In the genomic region with DNA sequence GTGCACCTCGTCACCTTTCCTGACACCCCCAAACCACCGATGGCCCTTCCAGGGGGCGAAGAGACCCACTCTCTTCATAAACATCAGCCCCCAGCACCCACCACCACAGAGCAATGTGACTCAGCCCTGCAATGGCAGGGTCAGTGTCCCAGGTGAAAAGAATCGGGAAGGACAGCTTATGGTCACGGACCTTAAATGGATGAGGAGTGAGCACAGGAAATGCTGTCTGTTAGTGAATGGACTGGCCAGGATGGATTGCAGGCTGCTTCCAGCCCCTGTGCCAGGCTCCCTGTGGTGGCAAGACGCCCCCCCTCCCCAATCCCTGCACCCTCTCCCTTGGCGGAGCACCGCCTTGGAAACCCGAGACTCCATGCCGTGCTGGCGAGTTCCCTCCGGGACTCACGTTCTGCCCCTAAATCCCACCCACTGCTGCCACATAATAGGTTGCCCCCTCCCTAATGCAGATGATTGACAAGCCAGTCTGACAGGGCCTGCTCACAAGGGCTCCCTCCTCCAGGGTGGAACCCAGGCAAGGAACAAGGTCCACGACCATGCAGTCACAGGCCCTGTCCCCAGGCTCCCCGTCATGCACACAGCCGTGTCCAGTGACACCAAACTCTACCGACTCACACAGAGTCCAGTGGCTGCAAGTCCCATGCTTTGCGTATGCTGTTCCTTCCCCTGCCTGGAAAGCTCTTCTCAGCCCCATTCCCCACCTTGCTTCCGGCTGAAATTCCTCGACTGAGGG, we compare ENCODE assay signal across 16 cellular contexts. TPM values are rescaled to one million over a fixed set of nuclear protein-coding genes. Genes with fewer than 3 reads are reported as not detected.
DNase-seq lines count a peak whose midpoint lies in the region; ATAC-seq and TF ChIP-seq lines count a peak whose summit lies in the region.
"Had no signal": no experiment of that assay in that cellular context is flagged by ENCODE, and none has a peak within 500 bp of the region (broad histone marks: within the 10 kb centered on the region; RNA-seq: fewer than 3 reads in every experiment).

No MANE protein-coding gene starts in this region.

- H4K5ac ChIP-seq in H9 (ENCODE audit: insufficient read length, low read depth, low read length) = no peak overlapping the region

- H3K23me2 ChIP-seq in H9 (ENCODE audit: insufficient read length, low read depth, low read length, poor library complexity, severe bottlenecking) = no peaks in the 10 kb centered on the region

- no peaks in the 10 kb centered on the region for H3K27me3 ChIP-seq in H9 (ENCODE audit: insufficient read depth, low read length)
- H3K27me3 ChIP-seq in SU-DHL-6 (ENCODE audit: low read length) = no peaks in the 10 kb centered on the region
- H3K27me3 ChIP-seq in liver (ENCODE audit: control insufficient read depth in 4 of 4, insufficient read depth in 4 of 4, low read length in 3 of 4) = no peaks in the 10 kb centered on the region
- H3K27me3 ChIP-seq: BLaER1 treated with 17β-estradiol and CSF1 and Interleukin-3, amounts not matched to agents 10 nM and 100 nM; body of pancreas; dorsolateral prefrontal cortex; esophagus muscularis mucosa had no signal

- peak overlapping the region; percentile 75 to 83 (median 80); a peak in 4 of 7 replicates for H3K27ac Mint-ChIP-seq in H9
- peak overlapping the region; percentile 70 for H3K27ac Mint-ChIP-seq in stimulated activated memory B cell treated with anti-CD40 and anti-IgM and Interleukin-4, amounts not matched to agents 10 μg/mL and 1 μg/mL and 100 μg/mL, for 72 hours
- H3K27ac Mint-ChIP-seq: T-helper 2 cell treated with Interferon-gamma antibody and Interleukin-4, amounts not matched to agents 5 μg/mL and 100 μg/mL, for 36 hours had no signal

- no peaks in the 10 kb centered on the region for H3K9me3 Mint-ChIP-seq in H9
- no peaks in the 10 kb centered on the region for H3K9me3 Mint-ChIP-seq in stimulated activated memory B cell treated with anti-CD40 and anti-IgM and Interleukin-4, amounts not matched to agents 10 μg/mL and 1 μg/mL and 100 μg/mL, for 72 hours
- H3K9me3 Mint-ChIP-seq: T-helper 2 cell treated with Interferon-gamma antibody and Interleukin-4, amounts not matched to agents 5 μg/mL and 100 μg/mL, for 36 hours had no signal

- H3K4me1 ChIP-seq in H9 (ENCODE audit: insufficient read depth, low read length) = no peaks in the 10 kb centered on the region; the same call in 1 of the 2 replicates
- H3K4me1 ChIP-seq in liver (ENCODE audit: control insufficient read depth in 4 of 4, insufficient read depth in 4 of 4, low read length in 3 of 4) = peaks cover 28 to 63% (median 47%) of the 10 kb centered on the region in 4 donors

- H3K4me3 Mint-ChIP-seq in H9 = peak overlapping the region; percentile 44 to 53; a peak in 4 of 5 replicates
- H3K4me3 Mint-ChIP-seq in stimulated activated memory B cell treated with anti-CD40 and anti-IgM and Interleukin-4, amounts not matched to agents 10 μg/mL and 1 μg/mL and 100 μg/mL, for 72 hours = no peak overlapping the region
- H3K4me3 Mint-ChIP-seq: T-helper 2 cell treated with Interferon-gamma antibody and Interleukin-4, amounts not matched to agents 5 μg/mL and 100 μg/mL, for 36 hours had no signal

- H2AFZ ChIP-seq in H9 (ENCODE audit: low read length) (no peak overlapping the region), SU-DHL-6 (ENCODE audit: low read depth, low read length, severe bottlenecking) (no peak overlapping the region)

- no peak for TF ChIP-seq RAD21 in liver (IDR thresholded peaks at IDR 0.05)

- H3K79me2 ChIP-seq in H9 (ENCODE audit: insufficient read depth, low read length) = peaks cover 1% of the 10 kb centered on the region; the same call in 1 of the 2 replicates
- peaks cover 48% of the 10 kb centered on the region for H3K79me2 ChIP-seq in SU-DHL-6 (ENCODE audit: insufficient read depth, low read length)

- H3K4me1 Mint-ChIP-seq in H9 = peaks cover 42 to 58% of the 10 kb centered on the region in 2 experiments
- peaks cover 48% of the 10 kb centered on the region for H3K4me1 Mint-ChIP-seq in stimulated activated memory B cell treated with anti-CD40 and anti-IgM and Interleukin-4, amounts not matched to agents 10 μg/mL and 1 μg/mL and 100 μg/mL, for 72 hours

- no peak overlapping the region for H2AK5ac ChIP-seq in H9 (ENCODE audit: insufficient read length, low read length)

- no peak overlapping the region for H3K4me2 ChIP-seq in H9 (ENCODE audit: insufficient read depth, insufficient read length, low read length)
- peak overlapping the region; percentile 68 for H3K4me2 ChIP-seq in SU-DHL-6 (ENCODE audit: low read depth, low read length, poor library complexity, severe bottlenecking)

- no peaks in the 10 kb centered on the region for H3K36me3 Mint-ChIP-seq in H9 (ENCODE audit: insufficient read depth in 1 of 3, low read depth in 3 of 3)
- H3K36me3 Mint-ChIP-seq in stimulated activated memory B cell treated with anti-CD40 and anti-IgM and Interleukin-4, amounts not matched to agents 10 μg/mL and 1 μg/mL and 100 μg/mL, for 72 hours = peaks cover 7% of the 10 kb centered on the region

- no peak overlapping the region for H2BK120ac ChIP-seq in H9 (ENCODE audit: low read depth, low read length, poor library complexity, severe bottlenecking)

- no peak overlapping the region for H4K91ac ChIP-seq in H9 (ENCODE audit: insufficient read length, low read depth, low read length)

- H3K14ac ChIP-seq in H9 (ENCODE audit: insufficient read depth, low read length) = no peak overlapping the region

- no peak overlapping the region for H3K4me3 ChIP-seq in SU-DHL-6 (ENCODE audit: insufficient read depth, low read length, poor library complexity, severe bottlenecking)
- no peak overlapping the region for H3K4me3 ChIP-seq in liver (ENCODE audit: low read depth in 1 of 3, low read length in 3 of 3)
- H3K4me3 ChIP-seq: BLaER1 treated with 17β-estradiol and CSF1 and Interleukin-3, amounts not matched to agents 10 nM and 100 nM; body of pancreas; dorsolateral prefrontal cortex; esophagus muscularis mucosa had no signal

- no peaks in the 10 kb centered on the region for H3K79me1 ChIP-seq in H9 (ENCODE audit: insufficient read depth, low read depth, low read length, poor library complexity, severe bottlenecking)

- no peak overlapping the region for H2BK20ac ChIP-seq in H9 (ENCODE audit: low read depth, low read length, poor library complexity, severe bottlenecking)

- H4K8ac ChIP-seq in H9 (replicated peaks; ENCODE audit: insufficient read length, low read depth, low read length) = no peak overlapping the region

- H3T11ph ChIP-seq in H9 (ENCODE audit: low read length) = no peak overlapping the region

- no peaks in the 10 kb centered on the region for H3K9me2 ChIP-seq in SU-DHL-6 (replicated peaks; ENCODE audit: insufficient read depth, low read length)

- WGBS in H9 (ENCODE audit: extremely low coverage, insufficient read length, low lambda C conversion rate) = no CpG with 5 or more reads among the region's 20 CpGs
- WGBS in liver = 82% methylated on average over 20 of the region's 20 CpGs

- H3K9me3 ChIP-seq in H9 (ENCODE audit: control insufficient read depth, low read depth, low read length) (no peaks in the 10 kb centered on the region), SU-DHL-6 (ENCODE audit: insufficient read depth, low read length) (no peaks in the 10 kb centered on the region), liver (ENCODE audit: control insufficient read depth in 4 of 4, low read length in 3 of 4) (no peaks in the 10 kb centered on the region)
- H3K9me3 ChIP-seq: BLaER1 treated with 17β-estradiol and CSF1 and Interleukin-3, amounts not matched to agents 10 nM and 100 nM; body of pancreas; esophagus muscularis mucosa had no signal

- no peak overlapping the region for H2BK5ac ChIP-seq in H9 (ENCODE audit: insufficient read length, low read length)

- no peak overlapping the region for H3K27ac ChIP-seq in H9 (ENCODE audit: insufficient read length, low read depth, low read length)
- peak overlapping the region; percentile 98 for H3K27ac ChIP-seq in SU-DHL-6 (ENCODE audit: low read depth, low read length)
- H3K27ac ChIP-seq in liver (ENCODE audit: low read depth in 1 of 2, low read length in 2 of 2) = peak overlapping the region; percentile 12 to 61
- H3K27ac ChIP-seq: body of pancreas, dorsolateral prefrontal cortex, esophagus muscularis mucosa had no signal

- no peaks in the 10 kb centered on the region; the same call in 1 of the 2 replicates for H3K27me3 Mint-ChIP-seq in H9 (ENCODE audit: low read depth)
- H3K27me3 Mint-ChIP-seq in stimulated activated memory B cell treated with anti-CD40 and anti-IgM and Interleukin-4, amounts not matched to agents 10 μg/mL and 1 μg/mL and 100 μg/mL, for 72 hours = peaks cover 27% of the 10 kb centered on the region

- H3F3A ChIP-seq in SU-DHL-6 (ENCODE audit: insufficient read depth) = peaks cover 61% of the 10 kb centered on the region

- H3K4ac ChIP-seq in H9 (ENCODE audit: low read depth, low read length) = no peak overlapping the region

- H3K36me3 ChIP-seq in SU-DHL-6 (ENCODE audit: low read length) (no peaks in the 10 kb centered on the region), liver (ENCODE audit: control insufficient read depth in 4 of 4, insufficient read depth in 3 of 4, low read depth in 1 of 4, low read length in 3 of 4) (no peaks in the 10 kb centered on the region)
- H3K36me3 ChIP-seq: BLaER1 treated with 17β-estradiol and CSF1 and Interleukin-3, amounts not matched to agents 10 nM and 100 nM had no signal

- peak; percentile 65 for DNase-seq in H9
- no peak for DNase-seq in NCI-H1048 (lab: John Stamatoyannopoulos, UW)
- DNase-seq in AML-193 (lab: John Stamatoyannopoulos, UW) = no peak
- DNase-seq: activated CD4-positive, alpha-beta T cell treated with anti-CD3 and anti-CD28 coated beads for 1 hour; activated CD8-positive, alpha-beta memory T cell treated with anti-CD3 and anti-CD28 coated beads, Interleukin-2, amount 50 U/mL, for 4 hours; dorsolateral prefrontal cortex; NCI-H345; stimulated activated CD4-positive, alpha-beta T cell treated with anti-CD3 and anti-CD28 coated beads, Interleukin-2, amount 100 ng/mL, for 24 hours had no signal

- H4K20me1 ChIP-seq in H9 (ENCODE audit: control insufficient read depth, insufficient read depth, insufficient read length) = peaks cover 3% of the 10 kb centered on the region
- H4K20me1 ChIP-seq in SU-DHL-6 (ENCODE audit: low read depth, low read length) = no peaks in the 10 kb centered on the region

- TF ChIP-seq CTCF in H9 (conservative IDR thresholded peaks at IDR 0.05) (no peak), SU-DHL-6 (IDR thresholded peaks at IDR 0.05; ENCODE audit: insufficient read depth, low read length, poor library complexity, severe bottlenecking) (no peak), liver (IDR thresholded peaks at IDR 0.05; ENCODE audit: low read depth, low read length, missing input control) (no peak)

- no peak overlapping the region for H3K56ac ChIP-seq in H9 (ENCODE audit: insufficient read length, low read depth, low read length)

- H2BK15ac ChIP-seq in H9 (ENCODE audit: low read depth, low read length) = no peak overlapping the region

- no peak overlapping the region for H3K23ac ChIP-seq in H9 (ENCODE audit: insufficient read length, low read depth, low read length)

- ATAC-seq in stimulated activated memory B cell treated with anti-CD40 and anti-IgM and Interleukin-4, amounts not matched to agents 10 μg/mL and 1 μg/mL and 100 μg/mL, for 72 hours = no peak
- ATAC-seq in HG03159 (IDR thresholded peaks at IDR 0.05; ENCODE audit: unreplicated experiment) = no peak

- no peak overlapping the region for H2BK12ac ChIP-seq in H9 (ENCODE audit: insufficient read length, low read depth, low read length)

- no peak overlapping the region for H3K18ac ChIP-seq in H9 (ENCODE audit: insufficient read length, low read depth, low read length)

- H3K9ac ChIP-seq in H9 (ENCODE audit: extremely low read depth, insufficient read length, low read length) (no peak overlapping the region), SU-DHL-6 (ENCODE audit: low read length) (peak overlapping the region; percentile 44; the same call in 1 of the 2 replicates), liver (ENCODE audit: low read depth in 1 of 2, low read length in 2 of 2) (no peak overlapping the region)
- H3K9ac ChIP-seq: BLaER1 treated with 17β-estradiol and CSF1 and Interleukin-3, amounts not matched to agents 10 nM and 100 nM had no signal

RNA-seq across cellular contexts. Expression of gene ASB13, which starts 7.3 kb away (rescaled TPM):
- total RNA-seq in H9 (2021) (13.8 and 14.9 TPM in 2 replicates), liver (10 to 100 TPM in 1 of 2 donors, 1 to 10 TPM in 1; 8.5 to 48.3 TPM)
- 10 to 100 TPM; 40.8 to 44.2 TPM for polyA plus RNA-seq in liver

RNA-seq across cellular contexts. Expression of gene TASOR2, which starts 25.6 kb away (rescaled TPM):
- total RNA-seq in H9 (2021) (64.5 and 67.0 TPM in 2 replicates), liver (10 to 100 TPM; 18.9 to 40.3 TPM)
- 1 to 10 TPM; 7.6 to 9.5 TPM for polyA plus RNA-seq in liver
